In the genomic region with DNA sequence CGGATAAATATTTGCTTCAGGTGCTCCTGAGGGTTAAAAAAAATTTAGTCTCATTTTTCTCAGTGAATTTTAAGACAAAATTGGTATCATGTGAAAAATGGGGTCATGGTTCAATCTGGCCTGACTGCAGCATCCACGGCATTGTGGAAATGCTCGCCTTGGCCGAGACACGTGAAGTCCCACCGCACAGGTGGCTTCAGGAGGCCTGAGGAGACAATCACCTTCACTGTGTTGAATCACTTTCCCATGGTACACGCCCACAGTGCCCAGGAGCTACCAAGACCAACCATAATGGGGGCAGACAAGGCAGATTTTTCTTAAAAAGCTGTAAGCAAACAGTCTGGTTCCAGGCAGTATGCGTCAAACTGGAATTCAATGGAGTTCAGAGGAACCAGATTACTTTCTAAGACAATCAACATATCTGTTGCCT, we compare ENCODE assay signal across 13 cellular contexts. TPM values are rescaled to one million over a fixed set of nuclear protein-coding genes. Genes with fewer than 3 reads are reported as not detected.
DNase-seq lines count a peak whose midpoint lies in the region; ATAC-seq, FAIRE-seq and TF ChIP-seq lines count a peak whose summit lies in the region.
"Had no signal": no experiment of that assay in that cellular context is flagged by ENCODE, and none has a peak within 500 bp of the region (broad histone marks: within the 10 kb centered on the region; RNA-seq: fewer than 3 reads in every experiment).

No MANE protein-coding gene starts in this region.

- H3K4me2 ChIP-seq in SK-N-SH: 0 out of 2 replicates have a peak overlapping the region, but pooled peaks have one; percentile 30
- H3K4me2 ChIP-seq in astrocyte (ENCODE audit: low read length): no peak overlapping the region

- no peak for ATAC-seq in SK-N-SH treated with all-trans-retinoic acid at 6 μM for 48 hours

- H3K4me1 ChIP-seq in SK-N-SH (ENCODE audit: control insufficient read depth in 1 of 2, insufficient read depth in 2 of 2, low read depth in 1 of 2, low read length in 1 of 2): peaks cover 23 to 55% of the 10 kb centered on the region in 2 experiments
- H3K4me1 ChIP-seq in astrocyte (ENCODE audit: insufficient read depth, low read length): peaks cover 20% of the 10 kb centered on the region
- H3K4me1 ChIP-seq in mucosa of rectum (ENCODE audit: control insufficient read depth in 2 of 2, insufficient read depth in 2 of 2, low read length in 2 of 2): peaks cover 9 to 12% of the 10 kb centered on the region in 2 donors
- peaks cover 32 to 45% of the 10 kb centered on the region in 2 donors for H3K4me1 ChIP-seq in thyroid gland

- no peak for TF ChIP-seq POLR2A in thyroid gland (IDR thresholded peaks at IDR 0.05)

- no peaks in the 10 kb centered on the region for H3K27me3 ChIP-seq in SK-N-SH (ENCODE audit: insufficient read depth)
- H3K27me3 ChIP-seq in astrocyte (ENCODE audit: insufficient read depth, low read length): no peaks in the 10 kb centered on the region
- no peaks in the 10 kb centered on the region for H3K27me3 ChIP-seq in mucosa of rectum (ENCODE audit: control insufficient read depth in 2 of 2, insufficient read depth in 2 of 2, low read length in 2 of 2)
- no peaks in the 10 kb centered on the region for H3K27me3 ChIP-seq in thyroid gland

- no peaks in the 10 kb centered on the region for H3K9me3 Mint-ChIP-seq in astrocyte (ENCODE audit: unreplicated experiment)
- H3K9me3 Mint-ChIP-seq: activated naive CD4-positive, alpha-beta T cell treated with anti-CD3 and anti-CD28 coated beads, Interleukin-2, amount 10 ng/mL, durations not matched to agents 7 days and 5 days had no signal

- FAIRE-seq in astrocyte (lab: Jason Lieb, UNC): no peak
- FAIRE-seq: endometrium, G401.6 had no signal

- H3K4me3 ChIP-seq in SK-N-SH (ENCODE audit: low read depth in 2 of 2, low read length in 1 of 2) (no peak overlapping the region), astrocyte (ENCODE audit: insufficient read depth, low read depth, low read length) (no peak overlapping the region), mucosa of rectum (ENCODE audit: low read length in 2 of 2) (no peak overlapping the region), thyroid gland (replicated peaks in 1 of 3) (no peak overlapping the region)

- TF ChIP-seq CTCF in SK-N-SH (IDR thresholded peaks at IDR 0.05): no peak
- TF ChIP-seq CTCF in astrocyte (IDR thresholded peaks at IDR 0.05; ENCODE audit: insufficient read depth, low read depth, low read length): no peak
- no peak for TF ChIP-seq CTCF in thyroid gland (IDR thresholded peaks at IDR 0.05)

- H3K9me3 ChIP-seq in SK-N-SH: no peaks in the 10 kb centered on the region
- H3K9me3 ChIP-seq in astrocyte (ENCODE audit: insufficient read depth, low read depth, low read length): no peaks in the 10 kb centered on the region
- H3K9me3 ChIP-seq in mucosa of rectum (ENCODE audit: control insufficient read depth in 2 of 2, low read length in 2 of 2): no peaks in the 10 kb centered on the region
- no peaks in the 10 kb centered on the region for H3K9me3 ChIP-seq in thyroid gland

- TF ChIP-seq EP300 in SK-N-SH (IDR thresholded peaks at IDR 0.05; ENCODE audit: borderline replicate concordance in 1 of 2, low read depth in 1 of 2, low read length in 1 of 2): no peak

- H2AFZ ChIP-seq in SK-N-SH (ENCODE audit: low read depth) (no peak overlapping the region), astrocyte (ENCODE audit: low read depth, low read length) (no peak overlapping the region)

- intact Hi-C loops in thyroid gland (cut with DNase I): loop anchor here (10.0 kb wide), 1 partner anchor 107 kb away; the partner anchor contains the start of gene FBXO42

- no peaks in the 10 kb centered on the region for H3K27me3 Mint-ChIP-seq in astrocyte (ENCODE audit: low read depth, unreplicated experiment)
- H3K27me3 Mint-ChIP-seq: activated naive CD4-positive, alpha-beta T cell treated with anti-CD3 and anti-CD28 coated beads, Interleukin-2, amount 10 ng/mL, durations not matched to agents 7 days and 5 days had no signal

- TF ChIP-seq RAD21 in SK-N-SH (IDR thresholded peaks at IDR 0.05; ENCODE audit: low read length): no peak

- 86% methylated on average over 8 of the region's 8 CpGs for WGBS in SK-N-SH (ENCODE audit: low lambda C conversion rate)
- WGBS in thyroid gland, 2 donors: 90 to 91% methylated on average over 8 of the region's 8 CpGs

- peak overlapping the region; percentile 79 for H3K27ac Mint-ChIP-seq in astrocyte (ENCODE audit: unreplicated experiment)
- H3K27ac Mint-ChIP-seq: activated naive CD4-positive, alpha-beta T cell treated with anti-CD3 and anti-CD28 coated beads, Interleukin-2, amount 10 ng/mL, durations not matched to agents 7 days and 5 days had no signal

- no peaks in the 10 kb centered on the region for H3K9me2 ChIP-seq in SK-N-SH

- H3K4me1 Mint-ChIP-seq in astrocyte (ENCODE audit: low read depth, unreplicated experiment): peaks cover 23% of the 10 kb centered on the region

- no peaks in the 10 kb centered on the region for H3K79me2 ChIP-seq in SK-N-SH (ENCODE audit: insufficient read depth)
- no peaks in the 10 kb centered on the region for H3K79me2 ChIP-seq in astrocyte (ENCODE audit: insufficient read depth, low read length)

- H3K36me3 Mint-ChIP-seq in astrocyte (ENCODE audit: low read depth, unreplicated experiment): peaks cover 22% of the 10 kb centered on the region

- POLR2A ChIA-PET in SK-N-SH (lab: Yijun Ruan, JAX): interaction anchor here (0.6 to 1.3 kb wide), 5 partner anchors 31 to 169 kb away, joined by 3 to 5 read pairs (median 4); partner anchors contain the start of gene FBXO42

- peak overlapping the region; percentile 70 to 99 for H3K27ac ChIP-seq in SK-N-SH (ENCODE audit: low read depth in 2 of 2, low read length in 1 of 2)
- no peak overlapping the region for H3K27ac ChIP-seq in astrocyte (ENCODE audit: low read depth, low read length)
- H3K27ac ChIP-seq in mucosa of rectum (ENCODE audit: low read depth in 2 of 2, low read length in 2 of 2): peak overlapping the region; percentile 43 to 61
- peak overlapping the region; percentile 71 to 89 (median 83) for H3K27ac ChIP-seq in thyroid gland
- H3K27ac ChIP-seq: WERI-Rb-1 had no signal

- H3K4me3 Mint-ChIP-seq in astrocyte (ENCODE audit: unreplicated experiment): no peak overlapping the region
- H3K4me3 Mint-ChIP-seq: activated naive CD4-positive, alpha-beta T cell treated with anti-CD3 and anti-CD28 coated beads, Interleukin-2, amount 10 ng/mL, durations not matched to agents 7 days and 5 days had no signal

- H3K9ac ChIP-seq in SK-N-SH (no peak overlapping the region), astrocyte (ENCODE audit: low read length) (no peak overlapping the region), mucosa of rectum (ENCODE audit: low read depth in 1 of 2, low read length in 2 of 2) (no peak overlapping the region)

- CTCF ChIA-PET in SK-N-SH (lab: Yijun Ruan, JAX): interaction anchor here (0.6 to 3.0 kb wide), 15 partner anchors 9 to 175 kb away, joined by 3 to 28 read pairs (median 5); partner anchors contain the start of genes CPLANE2, FAM131C and FBXO42

- DNase-seq in SK-N-SH: no peak
- no peak for DNase-seq in astrocyte (ENCODE audit: low read depth)
- no peak for DNase-seq in thyroid gland
- no peak for DNase-seq in activated CD8-positive, alpha-beta memory T cell treated with anti-CD3 and anti-CD28 coated beads, Interleukin-2, amount 50 U/mL, for 4 hours
- no peak for DNase-seq in stimulated activated CD8-positive, alpha-beta memory T cell treated with anti-CD3 and anti-CD28 coated beads, Interleukin-4, amount 100 ng/mL, for 48 hours
- DNase-seq in stimulated activated CD4-positive, alpha-beta T cell treated with anti-CD3 and anti-CD28 coated beads, Interleukin-4, amount 100 ng/mL, for 1 hour: no peak
- DNase-seq: activated naive CD4-positive, alpha-beta T cell treated with anti-CD3 and anti-CD28 coated beads, Interleukin-2, amount 10 ng/mL, durations not matched to agents 7 days and 5 days; islet precursor cell; WERI-Rb-1 had no signal

- H4K20me1 ChIP-seq in SK-N-SH (ENCODE audit: insufficient read depth) (no peaks in the 10 kb centered on the region), astrocyte (ENCODE audit: insufficient read depth, low read length) (peaks cover 19% of the 10 kb centered on the region)

- peaks cover 14% of the 10 kb centered on the region for H3F3A ChIP-seq in SK-N-SH (replicated peaks; ENCODE audit: insufficient read depth)

- H3K36me3 ChIP-seq in SK-N-SH (replicated peaks in 1 of 2; ENCODE audit: control insufficient read depth in 1 of 2, insufficient read depth in 2 of 2, low read length in 1 of 2) (peaks cover 7 to 37% of the 10 kb centered on the region in 2 experiments), astrocyte (ENCODE audit: insufficient read depth, low read length) (peaks cover 22% of the 10 kb centered on the region), mucosa of rectum (ENCODE audit: control insufficient read depth in 2 of 2, insufficient read depth in 2 of 2, low read length in 2 of 2) (peaks cover 17 to 29% of the 10 kb centered on the region in 2 donors), thyroid gland (peaks cover 15 to 22% of the 10 kb centered on the region in 2 donors)

TF ChIP-seq in SK-N-SH, 30 proteins besides CTCF, POLR2A, EP300 and RAD21 (continues in another document):
- no peak for TF ChIP-seq NRF1 (IDR thresholded peaks at IDR 0.05; ENCODE audit: low read depth, low read length)

TF ChIP-seq in SK-N-SH treated with all-trans-retinoic acid at 6 μM for 48 hours, 23 proteins besides CTCF, POLR2A, EP300 and RAD21 (continues in another document):
- TF ChIP-seq ZFP3 (CRISPR knock-in tag; IDR thresholded peaks at IDR 0.05): no peak
- no peak for TF ChIP-seq CSDC2 (CRISPR knock-in tag; IDR thresholded peaks at IDR 0.05)
- TF ChIP-seq BACH2 (CRISPR knock-in tag; IDR thresholded peaks at IDR 0.05; ENCODE audit: borderline replicate concordance): no peak
- TF ChIP-seq ESRRG (CRISPR knock-in tag; IDR thresholded peaks at IDR 0.05): no peak
- TF ChIP-seq ZNF8 (CRISPR knock-in tag; IDR thresholded peaks at IDR 0.05): no peak
- no peak for TF ChIP-seq OSR1 (CRISPR knock-in tag; IDR thresholded peaks at IDR 0.05)

RNA-seq across cellular contexts. Expression of gene CPLANE2, which starts 11.0 kb away (rescaled TPM):
- polyA plus RNA-seq in SK-N-SH (2012; rRNA removed): 6.5 and 8.6 TPM in 2 replicates
- 2.9 and 5.8 TPM in 2 replicates for polyA plus RNA-seq in SK-N-SH (2012; cell fraction: cytosol; rRNA removed)
- polyA plus RNA-seq in SK-N-SH (2012; cell fraction: nucleus; rRNA removed): 11.7 and 12.6 TPM in 2 replicates
- 8.2 and 8.6 TPM in 2 replicates for total RNA-seq in astrocyte
- 10 to 100 TPM in 3 of 4 donors, 1 to 10 TPM in 1; 4.3 to 21.8 (median 15.3) TPM for total RNA-seq in thyroid gland

RNA-seq across cellular contexts. Expression of gene ARHGEF19, which starts 35.6 kb away (rescaled TPM):
- 11.5 and 11.8 TPM in 2 replicates for polyA plus RNA-seq in SK-N-SH (2012; rRNA removed)
- polyA plus RNA-seq in SK-N-SH (2012; cell fraction: cytosol; rRNA removed): 3.7 and 6.1 TPM in 2 replicates
- 29.3 and 39.8 TPM in 2 replicates for polyA plus RNA-seq in SK-N-SH (2012; cell fraction: nucleus; rRNA removed)
- 5.7 and 7.4 TPM in 2 replicates for total RNA-seq in astrocyte
- 10 to 100 TPM; 11.9 to 32.3 (median 17.5) TPM for total RNA-seq in thyroid gland
